15 cellular contexts compared by ENCODE assay signal in the genomic region with DNA sequence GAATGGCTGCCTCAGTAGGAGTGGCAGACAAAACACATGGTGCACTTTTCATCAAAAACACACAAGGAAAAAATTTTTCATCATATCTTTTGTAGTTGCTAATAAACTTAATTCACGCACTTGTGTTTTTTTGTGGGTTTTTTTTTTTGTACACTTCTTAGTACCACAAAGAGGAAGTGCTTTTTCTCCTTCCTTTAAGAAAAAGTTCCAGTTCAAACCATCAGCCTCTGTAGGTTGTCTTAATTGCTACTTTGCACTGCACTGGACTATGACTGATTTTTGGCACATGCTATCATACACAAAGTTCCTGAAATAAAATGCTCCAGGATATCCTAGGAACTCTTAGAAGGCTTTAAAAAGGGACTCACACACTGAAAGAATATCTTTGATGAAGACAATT. TPM values are rescaled to one million over a fixed set of nuclear protein-coding genes. Genes with fewer than 3 reads are reported as not detected.
"Had no signal": no experiment of that assay in that cellular context is flagged by ENCODE, and none has a peak within 500 bp of the region (broad histone marks: within the 10 kb centered on the region; RNA-seq: fewer than 3 reads in every experiment).

A gene (plus strand): TSS at position 242 of the 400 bp plus-strand sequence. CDS start 681 bp downstream, outside the sequence.

- H3K9me3 ChIP-seq: gastroesophageal sphincter, upper lobe of right lung had no signal

- H3K9me3 Mint-ChIP-seq: activated naive CD4-positive, alpha-beta T cell treated with anti-CD3 and anti-CD28 coated beads, Interleukin-2, amount 50 U/mL, for 24 hours; central memory CD8-positive, alpha-beta T cell; stimulated activated effector memory CD8-positive, alpha-beta T cell treated with anti-CD3 and anti-CD28 coated beads, Interleukin-12 subunit alpha, Interleukin-12 subunit beta, amount 100 ng/mL, for 72 hours had no signal

- DNase-seq: activated CD4-positive, alpha-beta memory T cell treated with anti-CD3 and anti-CD28 coated beads for 36 hours; activated CD4-positive, CD25-positive, alpha-beta regulatory T cell; amygdala; cortex of kidney; kidney glomerular epithelial cell; naive thymus-derived CD4-positive, alpha-beta T cell; posterior cingulate gyrus; small intestine; upper lobe of right lung had no signal

- H3K36me3 Mint-ChIP-seq: activated CD4-positive, alpha-beta memory T cell treated with anti-CD3 and anti-CD28 coated beads for 36 hours; activated naive CD4-positive, alpha-beta T cell treated with anti-CD3 and anti-CD28 coated beads, Interleukin-2, amount 50 U/mL, for 24 hours; brain; stimulated activated effector memory CD8-positive, alpha-beta T cell treated with anti-CD3 and anti-CD28 coated beads, Interleukin-12 subunit alpha, Interleukin-12 subunit beta, amount 100 ng/mL, for 72 hours had no signal

- H3K36me3 ChIP-seq: gastroesophageal sphincter, upper lobe of right lung had no signal

- H3K4me3 Mint-ChIP-seq: activated CD4-positive, alpha-beta memory T cell treated with anti-CD3 and anti-CD28 coated beads for 36 hours; activated naive CD4-positive, alpha-beta T cell treated with anti-CD3 and anti-CD28 coated beads, Interleukin-2, amount 50 U/mL, for 24 hours; brain; central memory CD8-positive, alpha-beta T cell; naive thymus-derived CD4-positive, alpha-beta T cell; stimulated activated effector memory CD8-positive, alpha-beta T cell treated with anti-CD3 and anti-CD28 coated beads, Interleukin-12 subunit alpha, Interleukin-12 subunit beta, amount 100 ng/mL, for 72 hours had no signal

- H3K27me3 Mint-ChIP-seq: activated CD4-positive, alpha-beta memory T cell treated with anti-CD3 and anti-CD28 coated beads for 36 hours; activated naive CD4-positive, alpha-beta T cell treated with anti-CD3 and anti-CD28 coated beads, Interleukin-2, amount 50 U/mL, for 24 hours; brain; central memory CD8-positive, alpha-beta T cell; naive thymus-derived CD4-positive, alpha-beta T cell had no signal

- H3K27me3 ChIP-seq: gastroesophageal sphincter, hepatocyte, upper lobe of right lung had no signal

- H3K4me1 Mint-ChIP-seq: brain; central memory CD8-positive, alpha-beta T cell; naive thymus-derived CD4-positive, alpha-beta T cell; stimulated activated effector memory CD8-positive, alpha-beta T cell treated with anti-CD3 and anti-CD28 coated beads, Interleukin-12 subunit alpha, Interleukin-12 subunit beta, amount 100 ng/mL, for 72 hours had no signal

- H3K4me2 ChIP-seq: hepatocyte had no signal

- H3K27ac ChIP-seq: gastroesophageal sphincter, hepatocyte, upper lobe of right lung had no signal

- H3K4me3 ChIP-seq: gastroesophageal sphincter, hepatocyte, upper lobe of right lung had no signal

- H3K4me1 ChIP-seq: gastroesophageal sphincter, upper lobe of right lung had no signal

- H3K27ac Mint-ChIP-seq: activated CD4-positive, alpha-beta memory T cell treated with anti-CD3 and anti-CD28 coated beads for 36 hours; activated naive CD4-positive, alpha-beta T cell treated with anti-CD3 and anti-CD28 coated beads, Interleukin-2, amount 50 U/mL, for 24 hours; stimulated activated effector memory CD8-positive, alpha-beta T cell treated with anti-CD3 and anti-CD28 coated beads, Interleukin-12 subunit alpha, Interleukin-12 subunit beta, amount 100 ng/mL, for 72 hours had no signal

RNA-seq across cellular contexts. Expression of the gene that starts here (rescaled TPM):
- polyA plus RNA-seq: naive thymus-derived CD4-positive, alpha-beta T cell had no signal
